ENCODE assay signal across 1 cellular context in the genomic region with DNA sequence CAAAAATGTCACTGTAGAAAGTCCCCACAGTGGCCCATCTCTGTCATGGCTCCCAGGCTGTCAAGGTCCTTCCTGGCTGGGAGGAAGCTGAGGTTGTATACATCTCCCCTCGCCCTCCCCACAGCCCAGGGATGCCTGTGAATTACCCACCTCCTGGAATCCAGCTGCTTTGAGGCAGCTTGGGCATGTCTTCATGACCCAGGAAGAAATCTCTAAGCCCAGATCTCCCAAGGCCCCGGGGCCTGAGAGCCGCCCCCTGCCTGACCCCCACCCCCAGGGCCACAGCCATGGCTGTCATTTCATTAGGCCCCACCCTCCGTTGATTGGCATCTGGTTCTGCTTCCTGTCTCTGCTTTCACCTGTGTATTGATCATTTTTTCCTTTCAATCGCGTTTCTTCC.
TF ChIP-seq lines count a peak whose summit lies in the region.

No MANE protein-coding gene starts in this region.

TF ChIP-seq in WTC11, 78 proteins besides CTCF, POLR2A, EP300 and RAD21 (continued from another document):
- TF ChIP-seq, protein P1, sequence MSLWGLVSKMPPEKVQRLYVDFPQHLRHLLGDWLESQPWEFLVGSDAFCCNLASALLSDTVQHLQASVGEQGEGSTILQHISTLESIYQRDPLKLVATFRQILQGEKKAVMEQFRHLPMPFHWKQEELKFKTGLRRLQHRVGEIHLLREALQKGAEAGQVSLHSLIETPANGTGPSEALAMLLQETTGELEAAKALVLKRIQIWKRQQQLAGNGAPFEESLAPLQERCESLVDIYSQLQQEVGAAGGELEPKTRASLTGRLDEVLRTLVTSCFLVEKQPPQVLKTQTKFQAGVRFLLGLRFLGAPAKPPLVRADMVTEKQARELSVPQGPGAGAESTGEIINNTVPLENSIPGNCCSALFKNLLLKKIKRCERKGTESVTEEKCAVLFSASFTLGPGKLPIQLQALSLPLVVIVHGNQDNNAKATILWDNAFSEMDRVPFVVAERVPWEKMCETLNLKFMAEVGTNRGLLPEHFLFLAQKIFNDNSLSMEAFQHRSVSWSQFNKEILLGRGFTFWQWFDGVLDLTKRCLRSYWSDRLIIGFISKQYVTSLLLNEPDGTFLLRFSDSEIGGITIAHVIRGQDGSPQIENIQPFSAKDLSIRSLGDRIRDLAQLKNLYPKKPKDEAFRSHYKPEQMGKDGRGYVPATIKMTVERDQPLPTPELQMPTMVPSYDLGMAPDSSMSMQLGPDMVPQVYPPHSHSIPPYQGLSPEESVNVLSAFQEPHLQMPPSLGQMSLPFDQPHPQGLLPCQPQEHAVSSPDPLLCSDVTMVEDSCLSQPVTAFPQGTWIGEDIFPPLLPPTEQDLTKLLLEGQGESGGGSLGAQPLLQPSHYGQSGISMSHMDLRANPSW (CRISPR knock-in tag; conservative IDR thresholded peaks at IDR 0.05; ENCODE audit: low read depth), result no peak
- no peak for TF ChIP-seq ATF1 (CRISPR knock-in tag; IDR thresholded peaks at IDR 0.05)
- no peak for TF ChIP-seq SMAD3 (CRISPR knock-in tag; IDR thresholded peaks at IDR 0.05; ENCODE audit: borderline replicate concordance)
- no peak for TF ChIP-seq SP1 (CRISPR knock-in tag; conservative IDR thresholded peaks at IDR 0.05)
